22 cellular contexts compared by ENCODE assay signal in the genomic region with DNA sequence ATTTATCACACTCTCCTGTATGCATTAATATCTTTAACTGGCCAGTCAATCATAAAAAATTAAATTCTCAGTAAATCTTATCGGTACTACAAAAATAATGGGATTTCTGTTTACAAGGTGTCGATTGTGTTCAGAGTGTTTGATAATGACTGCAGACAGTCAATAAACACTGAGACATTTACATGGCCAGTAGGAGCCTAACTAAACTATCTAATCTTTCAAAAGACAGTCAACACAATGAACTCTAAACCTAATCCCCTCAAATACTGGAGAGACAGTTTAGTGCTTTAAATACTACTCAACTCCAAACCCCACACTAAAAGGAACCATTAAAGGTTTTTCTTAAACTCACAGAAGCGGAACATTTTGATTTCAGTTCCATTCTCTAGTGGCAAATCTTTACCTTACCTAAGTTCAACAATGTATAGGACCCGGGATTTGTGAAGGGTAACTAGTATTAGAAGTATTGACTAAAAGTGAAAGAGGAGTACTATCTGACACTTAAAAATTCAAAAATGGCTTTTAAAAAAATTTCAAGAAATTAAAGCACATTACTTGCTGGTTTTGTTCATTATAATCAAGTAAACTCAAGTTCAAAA. TPM values are rescaled to one million over a fixed set of nuclear protein-coding genes. Genes with fewer than 3 reads are reported as not detected.
DNase-seq lines count a peak whose midpoint lies in the region; ATAC-seq, FAIRE-seq and TF ChIP-seq lines count a peak whose summit lies in the region.
"Had no signal": no experiment of that assay in that cellular context is flagged by ENCODE, and none has a peak within 500 bp of the region (broad histone marks: within the 10 kb centered on the region; RNA-seq: fewer than 3 reads in every experiment).

No MANE protein-coding gene starts in this region.

- H3K27me3 ChIP-seq in K562 (ENCODE audit: control insufficient read depth in 2 of 2, insufficient read depth in 2 of 2, low read length in 2 of 2) (no peaks in the 10 kb centered on the region), BE2C (no peaks in the 10 kb centered on the region)
- H3K27me3 ChIP-seq: breast epithelium, MG63 had no signal

- no peak for TF ChIP-seq EP300 in K562 (IDR thresholded peaks at IDR 0.05; ENCODE audit: low read length)

- no peak overlapping the region for H3K4me3 ChIP-seq in K562
- H3K4me3 ChIP-seq in BE2C (ENCODE audit: low read depth, low read length): no peak overlapping the region
- H3K4me3 ChIP-seq: breast epithelium, lung, MG63, suprapubic skin had no signal

- in situ Hi-C loops in K562 (cut with MboI): no loop called here

- no peak for TF ChIP-seq RAD21 in K562 (CRISPR knock-in tag; conservative IDR thresholded peaks at IDR 0.05 in 1 of 2, IDR thresholded peaks at IDR 0.05 in 1 of 2)

- FAIRE-seq in GM12891 (lab: Jason Lieb, UNC) (no peak), K562 (lab: Jason Lieb, UNC) (no peak)
- FAIRE-seq: islet of Langerhans had no signal

- TF ChIP-seq CTCF in K562 (IDR thresholded peaks at IDR 0.05 in 2 of 3, conservative IDR thresholded peaks at IDR 0.05 in 1 of 3; ENCODE audit: insufficient read depth in 2 of 3, low read depth in 1 of 3, low read length in 3 of 3): no peak
- TF ChIP-seq CTCF in BE2C (IDR thresholded peaks at IDR 0.05; ENCODE audit: low read depth, low read length): no peak

- BruUV-seq in K562 (replicated peaks; lab: Mats Ljungman, UMichigan): no TSS peak

- H3K27ac ChIP-seq in K562 (ENCODE audit: extremely low read depth, low read depth, low read length): no peak overlapping the region
- H3K27ac ChIP-seq: breast epithelium, suprapubic skin had no signal

- H3K9me1 ChIP-seq in K562 (ENCODE audit: control insufficient read depth, insufficient read depth, low read length): no peaks in the 10 kb centered on the region

- intact Hi-C loops in K562 (cut with micrococcal nuclease): no loop called here

- TF ChIP-seq POLR2A in GM12891 (IDR thresholded peaks at IDR 0.05; ENCODE audit: low read depth, low read length) (no peak), K562 (conservative IDR thresholded peaks at IDR 0.05) (no peak)

- no peaks in the 10 kb centered on the region for H4K20me1 ChIP-seq in K562 (replicated peaks; ENCODE audit: control insufficient read depth, insufficient read depth, low read length)

- no peak overlapping the region for H3K4me2 ChIP-seq in K562 (ENCODE audit: insufficient read depth, low read length)

- peak overlapping the region; percentile 52 for H2AFZ ChIP-seq in K562 (ENCODE audit: low read depth, low read length)

- H3K36me3 ChIP-seq in K562 (ENCODE audit: control insufficient read depth, insufficient read depth, low read length) (no peaks in the 10 kb centered on the region), BE2C (no peaks in the 10 kb centered on the region)
- H3K36me3 ChIP-seq: breast epithelium, MG63, suprapubic skin had no signal

- H3K4me1 ChIP-seq in K562 (replicated peaks in 1 of 2; ENCODE audit: control insufficient read depth in 2 of 2, insufficient read depth in 2 of 2, low read length in 2 of 2) (peaks cover 0 to 3% of the 10 kb centered on the region in 2 experiments; a peak in 2 of 5 replicates), BE2C (no peaks in the 10 kb centered on the region; the same call in 1 of the 2 replicates)
- H3K4me1 ChIP-seq: breast epithelium, suprapubic skin had no signal

- H3K9ac ChIP-seq in K562 (ENCODE audit: insufficient read depth in 1 of 2, low read depth in 2 of 2, low read length in 2 of 2): no peak overlapping the region

- ATAC-seq in GM19395 (IDR thresholded peaks at IDR 0.05; ENCODE audit: unreplicated experiment) (peak; percentile 75), HG03196 (IDR thresholded peaks at IDR 0.05; ENCODE audit: unreplicated experiment) (peak; percentile 49), K562 (no peak), HG02610 (IDR thresholded peaks at IDR 0.05; ENCODE audit: unreplicated experiment) (no peak), GM19397 (IDR thresholded peaks at IDR 0.05; ENCODE audit: unreplicated experiment) (no peak)

- CTCF ChIA-PET in K562 (lab: Yijun Ruan, JAX; ENCODE audit: low intra/inter-chr PET ratio): interaction anchor here (0.6 kb wide), 2 partner anchors 54 to 100 kb away, joined by 3 read pairs; no protein-coding TSS in a partner anchor

- POLR2A ChIA-PET in K562 (lab: Yijun Ruan, JAX): interaction anchor here (1.1 kb wide), 1 partner anchor 9 kb away, joined by 7 read pairs; no protein-coding TSS in a partner anchor

- no peaks in the 10 kb centered on the region for H3K79me2 ChIP-seq in K562 (ENCODE audit: control insufficient read depth, insufficient read depth, low read length)

- WGBS in K562 (ENCODE audit: insufficient coverage, low coverage, missing lambda C conversion rate): 29% methylated on average over 4 of the region's 4 CpGs

- H3K9me3 ChIP-seq in K562 (replicated peaks; ENCODE audit: control insufficient read depth, insufficient read depth, low read depth, low read length) (no peaks in the 10 kb centered on the region), BE2C (no peaks in the 10 kb centered on the region)
- H3K9me3 ChIP-seq: breast epithelium, MG63, suprapubic skin had no signal

- DNase-seq in GM12891 (ENCODE audit: insufficient read length, low spot score) (peak; percentile 25), K562 (ENCODE audit: extremely low read depth in 1 of 4, low spot score in 3 of 4) (no peak), hippocampal formation (lab: John Stamatoyannopoulos, UW) (no peak), BE2C (no peak)
- DNase-seq: activated CD4-positive, alpha-beta T cell treated with anti-CD3 and anti-CD28 coated beads for 48 hours; activated CD8-positive, alpha-beta memory T cell treated with anti-CD3 and anti-CD28 coated beads, Interleukin-2, amount 50 U/mL, for 4 hours; activated effector memory CD4-positive, alpha-beta T cell treated with Interleukin-2 at 50 U/mL for 16 hours; DMS153; MG63; NCI-H1930; NCI-H510A; occipital lobe; retina; SW 1271 had no signal

TF ChIP-seq in GM12891, 5 proteins besides CTCF, POLR2A, EP300 and RAD21:
- TF ChIP-seq SPI1 (IDR thresholded peaks at IDR 0.05; ENCODE audit: low read depth, low read length) (peak; percentile 31; the same call in 1 of the 2 replicates), POLR2AphosphoS5 (IDR thresholded peaks at IDR 0.05; ENCODE audit: low read depth, low read length) (no peak), PAX5 (IDR thresholded peaks at IDR 0.05; ENCODE audit: insufficient read depth, low read length, severe bottlenecking) (peak; percentile 42)

TF ChIP-seq in K562, 482 proteins besides CTCF, POLR2A, EP300 and RAD21:
- TF ChIP-seq, protein P1, sequence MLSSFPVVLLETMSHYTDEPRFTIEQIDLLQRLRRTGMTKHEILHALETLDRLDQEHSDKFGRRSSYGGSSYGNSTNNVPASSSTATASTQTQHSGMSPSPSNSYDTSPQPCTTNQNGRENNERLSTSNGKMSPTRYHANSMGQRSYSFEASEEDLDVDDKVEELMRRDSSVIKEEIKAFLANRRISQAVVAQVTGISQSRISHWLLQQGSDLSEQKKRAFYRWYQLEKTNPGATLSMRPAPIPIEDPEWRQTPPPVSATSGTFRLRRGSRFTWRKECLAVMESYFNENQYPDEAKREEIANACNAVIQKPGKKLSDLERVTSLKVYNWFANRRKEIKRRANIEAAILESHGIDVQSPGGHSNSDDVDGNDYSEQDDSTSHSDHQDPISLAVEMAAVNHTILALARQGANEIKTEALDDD (IDR thresholded peaks at IDR 0.05): peak; percentile 32; the same call in 1 of the 2 replicates
- no peak for TF ChIP-seq DIDO1 (tag; IDR thresholded peaks at IDR 0.05; ENCODE audit: low read depth)

RNA-seq across cellular contexts. Expression of a gene that starts 37.3 kb away (rescaled TPM):
- 4.1 TPM for polyA plus RNA-seq in GM12891 (2012; ENCODE audit: low read depth, missing spikeins)
- 16.4 and 84.1 TPM in 2 replicates for total RNA-seq in K562 (2011; cell fraction: chromatin; rRNA removed; ENCODE audit: low replicate concordance)
- 24.0 and 28.2 TPM in 2 replicates for total RNA-seq in K562 (2011; cell fraction: nucleolus; rRNA removed)
- total RNA-seq in K562 (2011; cell fraction: nucleoplasm; rRNA removed): 25.2 and 30.2 TPM in 2 replicates
- total RNA-seq in K562 (2014; rRNA removed): 21.3 and 45.1 TPM in 2 replicates
- total RNA-seq in K562 (2014; rRNA removed; fragmentation: Illumina TruSeq; extraction: Trizol): 34.7 and 41.8 TPM in 2 replicates
- total RNA-seq in K562 (2015; rRNA removed; fragmentation: Illumina TruSeq; extraction: Trizol): 30.1 and 34.7 TPM in 2 replicates
- total RNA-seq in K562 (2021): 24.7 and 25.0 TPM in 2 replicates
- polyA plus RNA-seq in K562 (2011; rRNA removed): 24.9 and 42.5 TPM in 2 replicates
- 3.8 and 8.0 TPM in 2 replicates for polyA plus RNA-seq in K562 (2011; cell fraction: cytosol; rRNA removed)
- 20.7 and 27.0 TPM in 2 replicates for polyA plus RNA-seq in K562 (2011; cell fraction: nucleus; rRNA removed)
- 20.9 and 30.9 TPM in 2 replicates for polyA plus RNA-seq in K562 (2012)
- polyA plus RNA-seq in K562 (2014; fragmentation: Illumina TruSeq; extraction: Trizol): 40.4 and 42.8 TPM in 2 replicates
- 10 to 100 TPM; 13.9 to 17.0 TPM for polyA plus RNA-seq in K562 (2014; fragmentation: Nextera tagmentation; extraction: Ambion mirVana)
- polyA plus RNA-seq in K562 (2014; rRNA removed): 14.2 and 17.3 TPM in 2 replicates
- polyA minus RNA-seq in K562 (2011; rRNA and poly(A)+ RNA removed): 21.3 and 30.5 TPM in 2 replicates
- 16.7 and 23.3 TPM in 2 replicates for polyA minus RNA-seq in K562 (2011; cell fraction: cytosol; rRNA and poly(A)+ RNA removed)
- 13.7 and 44.5 TPM in 2 replicates for polyA minus RNA-seq in K562 (2011; cell fraction: nucleus; rRNA and poly(A)+ RNA removed)
- polyA plus RNA-seq in BE2C (2012; ENCODE audit: insufficient read depth, insufficient read length, low read depth): 6.7 TPM

Comparison
In these comparisons a context has a peak if more than half of its experiments do, and no peak if none do; other contexts are left out.
1. ATAC-seq: peak in GM19395 (single experiment) and HG03196 (single experiment); none in K562 (single experiment), HG02610 (single experiment) and GM19397 (single experiment).